ENCODE assay signal across 9 cellular contexts in genomic region chr3:64687381-64687780, GRCh38. TPM values are rescaled to one million over a fixed set of nuclear protein-coding genes. Genes with fewer than 3 reads are reported as not detected.
DNase-seq lines count a peak whose midpoint lies in the region; ATAC-seq and TF ChIP-seq lines count a peak whose summit lies in the region.
"Had no signal": no experiment of that assay in that cellular context is flagged by ENCODE, and none has a peak within 500 bp of the region (broad histone marks: within the 10 kb centered on the region; RNA-seq: fewer than 3 reads in every experiment).

No MANE protein-coding gene starts in this region.

- CTCF ChIA-PET in Calu3 (lab: Charles Lee), result interaction anchor here (0.6 kb wide), 1 partner anchor 1454 kb away, joined by 3 read pairs; no protein-coding TSS in a partner anchor

- H3K4me3 ChIP-seq in breast epithelium (peak overlapping the region; percentile 60 to 81 (median 75)), iPS-20b (ENCODE audit: low read length) (peak overlapping the region; percentile 82), sigmoid colon (peak overlapping the region; percentile 74 to 87 (median 78))

- no peaks in the 10 kb centered on the region for H3K27me3 ChIP-seq in breast epithelium
- peaks cover 90% of the 10 kb centered on the region for H3K27me3 ChIP-seq in iPS-20b (ENCODE audit: insufficient read depth, low read length)
- no peaks in the 10 kb centered on the region for H3K27me3 ChIP-seq in sigmoid colon

- TF ChIP-seq CTCF in Calu3 (IDR thresholded peaks at IDR 0.05; ENCODE audit: unreplicated experiment), result no peak
- TF ChIP-seq CTCF in breast epithelium (IDR thresholded peaks at IDR 0.05), result no peak
- TF ChIP-seq CTCF in sigmoid colon (IDR thresholded peaks at IDR 0.05), result no peak
- no peak for TF ChIP-seq CTCF in GM13976 (IDR thresholded peaks at IDR 0.05; ENCODE audit: borderline replicate concordance, control extremely low read depth, extremely low read depth, insufficient read depth, missing control alignments)

- no peaks in the 10 kb centered on the region for H3K9me3 ChIP-seq in breast epithelium
- no peaks in the 10 kb centered on the region for H3K9me3 ChIP-seq in iPS-20b (ENCODE audit: insufficient read depth, low read depth, low read length)
- no peaks in the 10 kb centered on the region for H3K9me3 ChIP-seq in sigmoid colon

- peak overlapping the region; percentile 97 for H3K27ac Mint-ChIP-seq in Calu3 (ENCODE audit: unreplicated experiment)

- peaks cover 36% of the 10 kb centered on the region for H3K4me1 Mint-ChIP-seq in Calu3 (ENCODE audit: low read depth, unreplicated experiment)

- H3K27ac ChIP-seq in breast epithelium, result peak overlapping the region; percentile 96
- no peak overlapping the region for H3K27ac ChIP-seq in iPS-20b (ENCODE audit: low read length)
- peak overlapping the region; percentile 97 to 99 (median 98) for H3K27ac ChIP-seq in sigmoid colon

- WGBS in sigmoid colon, 2 donors, result 2 to 4% methylated on average over 37 of the region's 37 CpGs

- no peak for TF ChIP-seq POLR2A in breast epithelium (IDR thresholded peaks at IDR 0.05)
- no peak for TF ChIP-seq POLR2A in sigmoid colon (IDR thresholded peaks at IDR 0.05)

- no TSS peak for BruUV-seq in Calu3 (replicated peaks; lab: Mats Ljungman, UMichigan)

- peaks cover 62% of the 10 kb centered on the region for H3K36me3 Mint-ChIP-seq in Calu3 (ENCODE audit: insufficient read depth, unreplicated experiment)

- peak overlapping the region; percentile 81 for H3K4me3 Mint-ChIP-seq in Calu3 (ENCODE audit: low read depth, unreplicated experiment)

- no peaks in the 10 kb centered on the region for H3K36me3 ChIP-seq in breast epithelium
- no peaks in the 10 kb centered on the region for H3K36me3 ChIP-seq in iPS-20b (ENCODE audit: insufficient read depth, low read depth, low read length)
- no peaks in the 10 kb centered on the region for H3K36me3 ChIP-seq in sigmoid colon

- in situ Hi-C loops in GM13976 (cut with MboI; ENCODE audit: low sequenced_read_pairs, unreplicated experiment), result no loop called here

- no peak for ATAC-seq in GM21723 (IDR thresholded peaks at IDR 0.05; ENCODE audit: unreplicated experiment)

- no peak overlapping the region for H3K9ac ChIP-seq in iPS-20b (ENCODE audit: low read depth, low read length)

- no peaks in the 10 kb centered on the region for H3K27me3 Mint-ChIP-seq in Calu3 (ENCODE audit: unreplicated experiment)

- intact Hi-C loops in Calu3 (cut with micrococcal nuclease; ENCODE audit: unreplicated experiment) (loop anchor here (2.0 to 10.0 kb wide), 3 partner anchors 21 to 487 kb away; no protein-coding TSS in a partner anchor), breast epithelium (cut with DNase I; ENCODE audit: low total_unique reads) (no loop called here), sigmoid colon (cut with DNase I) (loop anchor here (2.0 to 5.0 kb wide), 6 partner anchors 55 to 725 kb away; no protein-coding TSS in a partner anchor)

- no peaks in the 10 kb centered on the region for H3K9me3 Mint-ChIP-seq in Calu3 (ENCODE audit: low read depth, unreplicated experiment)

- DNase-seq in Calu3 (peak; percentile 37), breast epithelium (ENCODE audit: low spot score in 2 of 2) (no peak), sigmoid colon (no peak), NCI-H2196 (lab: John Stamatoyannopoulos, UW; ENCODE audit: unreplicated experiment) (no peak), AG08396 (ENCODE audit: low spot score) (no peak), GM13976 (ENCODE audit: low spot score) (no peak)

- no peak for TF ChIP-seq EP300 in sigmoid colon (IDR thresholded peaks at IDR 0.05)

- H3K4me1 ChIP-seq in breast epithelium, result no peaks in the 10 kb centered on the region
- H3K4me1 ChIP-seq in iPS-20b (ENCODE audit: insufficient read depth, low read length), result peaks cover 41% of the 10 kb centered on the region
- H3K4me1 ChIP-seq in sigmoid colon, result peaks cover 0 to 44% (median 14%) of the 10 kb centered on the region in 4 donors

RNA-seq across cellular contexts. Expression of gene ADAMTS9, which starts 0.4 kb away (rescaled TPM):
- total RNA-seq in Calu3 (2022) (54.6 and 63.3 TPM in 2 replicates), breast epithelium (100 to 1,000 TPM in 1 of 3 donors, 10 to 100 TPM in 2; 19.4 to 240 (median 50.6) TPM), sigmoid colon (10 to 100 TPM; 16.1 to 61.6 (median 31.6) TPM)
- polyA plus RNA-seq in sigmoid colon, result 10 to 100 TPM in 1 of 3 donors, 1 to 10 TPM in 2; 1.2 to 15.4 (median 1.8) TPM
- total RNA-seq: activated CD8-positive, alpha-beta memory T cell treated with anti-CD3 and anti-CD28 coated beads for 36 hours had no signal
